Comparison of ENCODE assay signal across 10 cellular contexts in the genomic region with DNA sequence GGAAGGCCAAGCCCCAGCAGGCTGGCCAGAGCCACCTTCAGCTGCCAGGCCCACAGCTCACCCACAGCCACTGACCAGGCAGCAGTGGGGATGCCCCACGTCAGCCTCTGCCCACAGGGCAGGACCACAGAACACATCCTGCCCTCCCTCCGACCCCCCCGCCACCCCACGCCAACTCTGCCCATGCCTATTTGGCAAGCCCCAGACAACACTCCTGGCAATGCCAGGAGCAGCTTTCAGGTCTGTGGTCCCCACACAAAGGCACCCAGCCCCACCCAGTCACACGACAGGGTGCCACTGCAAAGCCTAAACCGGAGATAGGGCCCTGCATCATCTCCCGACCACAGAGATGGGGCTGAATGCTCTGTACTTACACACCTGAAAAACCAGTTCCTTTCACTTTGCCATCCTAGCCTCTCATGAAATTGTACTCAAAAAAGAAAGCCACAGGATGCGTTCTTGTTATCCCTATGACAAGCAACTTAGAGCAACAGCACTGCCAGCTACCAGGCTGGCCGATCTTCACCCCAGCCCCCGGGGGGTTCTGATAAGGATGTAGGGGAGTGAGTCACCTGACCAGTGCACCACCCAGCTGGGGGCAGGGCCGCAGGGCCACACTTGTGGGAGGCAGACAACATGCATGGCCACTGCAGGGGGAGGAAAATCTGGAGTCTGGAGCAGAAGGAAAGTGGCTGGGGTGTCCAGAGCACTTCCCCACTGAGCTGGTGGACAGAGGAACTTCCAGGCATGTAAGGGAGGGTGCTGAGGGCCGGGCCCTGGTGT. TPM values are rescaled to one million over a fixed set of nuclear protein-coding genes. Genes with fewer than 3 reads are reported as not detected.
DNase-seq lines count a peak whose midpoint lies in the region; ATAC-seq and TF ChIP-seq lines count a peak whose summit lies in the region.
"Had no signal": no experiment of that assay in that cellular context is flagged by ENCODE, and none has a peak within 500 bp of the region (broad histone marks: within the 10 kb centered on the region; RNA-seq: fewer than 3 reads in every experiment).

No MANE protein-coding gene starts in this region.

- H4K5ac ChIP-seq in mesendoderm (ENCODE audit: low read length): no peak overlapping the region

- no peak overlapping the region for H3K27ac ChIP-seq in DND-41 (ENCODE audit: low read length)
- H3K27ac ChIP-seq in MM.1S (ENCODE audit: low read length): no peak overlapping the region
- H3K27ac ChIP-seq in mesendoderm (ENCODE audit: low read depth, low read length): no peak overlapping the region
- H3K27ac ChIP-seq in aorta (ENCODE audit: low read depth in 1 of 2, low read length in 2 of 2): no peak overlapping the region
- no peak overlapping the region for H3K27ac ChIP-seq in tibial nerve
- no peak overlapping the region for H3K27ac ChIP-seq in left ventricle myocardium inferior (replicated peaks)

- H3K9ac ChIP-seq in DND-41 (ENCODE audit: low read depth, low read length) (no peak overlapping the region), MM.1S (ENCODE audit: low read length) (no peak overlapping the region), mesendoderm (ENCODE audit: low read length) (no peak overlapping the region)

- TF ChIP-seq CTCF in DND-41 (IDR thresholded peaks at IDR 0.05; ENCODE audit: borderline replicate concordance, extremely low read depth, low read length, poor library complexity, severe bottlenecking): no peak
- no peak for TF ChIP-seq CTCF in MM.1S (IDR thresholded peaks at IDR 0.05; ENCODE audit: low read length)
- no peak for TF ChIP-seq CTCF in tibial nerve (IDR thresholded peaks at IDR 0.05)
- no peak for TF ChIP-seq CTCF in left ventricle myocardium inferior (IDR thresholded peaks at IDR 0.05; ENCODE audit: borderline replicate concordance)

- H3K9me3 ChIP-seq in DND-41 (ENCODE audit: insufficient read depth, low read length, severe bottlenecking) (no peaks in the 10 kb centered on the region), MM.1S (replicated peaks; ENCODE audit: insufficient read depth, low read length) (no peaks in the 10 kb centered on the region), aorta (ENCODE audit: control insufficient read depth, low read length) (no peaks in the 10 kb centered on the region), tibial nerve (no peaks in the 10 kb centered on the region), left ventricle myocardium inferior (replicated peaks) (no peaks in the 10 kb centered on the region)

- TF ChIP-seq EP300 in tibial nerve (IDR thresholded peaks at IDR 0.05): no peak

- H3K79me1 ChIP-seq in mesendoderm (ENCODE audit: low read length): no peaks in the 10 kb centered on the region

- ATAC-seq in DND-41 (ENCODE audit: insufficient read depth, low read depth) (peak; percentile 49), aorta (ENCODE audit: low FRiP score) (no peak), GM19035 (IDR thresholded peaks at IDR 0.05; ENCODE audit: unreplicated experiment) (no peak)

- no peaks in the 10 kb centered on the region for H3F3A ChIP-seq in MM.1S (ENCODE audit: insufficient read depth, low read length)

- no peak for TF ChIP-seq POLR2A in tibial nerve (IDR thresholded peaks at IDR 0.05)

- WGBS in mesendoderm (ENCODE audit: extremely low coverage, insufficient coverage, low lambda C conversion rate): no CpG with 5 or more reads among the region's 12 CpGs
- 41 to 47% methylated on average over 12 of the region's 12 CpGs for WGBS in aorta, 2 donors
- WGBS in tibial nerve, 2 donors: 37 to 53% methylated on average over 9 to 12 of the region's 12 CpGs

- no peak overlapping the region for H2BK15ac ChIP-seq in mesendoderm (replicated peaks; ENCODE audit: low read depth)

- peak overlapping the region; percentile 80 for H3K23ac ChIP-seq in mesendoderm (ENCODE audit: low read length)

- H4K20me1 ChIP-seq in DND-41 (ENCODE audit: insufficient read depth, low read length) (peaks cover 8% of the 10 kb centered on the region), MM.1S (ENCODE audit: insufficient read depth, low read length) (no peaks in the 10 kb centered on the region)

- no peak overlapping the region for H3K4ac ChIP-seq in mesendoderm (ENCODE audit: low read depth, low read length)

- H3K36me3 ChIP-seq in DND-41 (ENCODE audit: insufficient read depth, low read length) (peaks cover 11% of the 10 kb centered on the region; the same call in 1 of the 2 replicates), MM.1S (replicated peaks; ENCODE audit: insufficient read depth, low read length) (no peaks in the 10 kb centered on the region), mesendoderm (ENCODE audit: control insufficient read depth, insufficient read depth, low read length) (peaks cover 4% of the 10 kb centered on the region), aorta (ENCODE audit: control insufficient read depth in 1 of 2, insufficient read depth in 2 of 2, low read length in 1 of 2) (no peaks in the 10 kb centered on the region), tibial nerve (peaks cover 0 to 25% (median 0%) of the 10 kb centered on the region in 3 donors), left ventricle myocardium inferior (peaks cover 19% of the 10 kb centered on the region)

- H2BK120ac ChIP-seq in mesendoderm (ENCODE audit: low read depth, low read length): no peak overlapping the region

- DNase-seq in DND-41 (peak; percentile 21), MM.1S (peak; percentile 72), mesendoderm (peak; percentile 34), aorta (no peak), tibial nerve (ENCODE audit: low spot score in 2 of 2) (no peak), left ventricle myocardium inferior (no peak)
- peak; percentile 36 to 48 for DNase-seq in activated T-cell treated with anti-CD3 and anti-CD28 coated beads, Interleukin-2, amount 50 U/mL, for 48 hours
- DNase-seq: NCI-H2081 treated with DMSO at 0.1 percent for 48 hours had no signal

- H3K9me2 ChIP-seq in MM.1S (replicated peaks; ENCODE audit: insufficient read depth, low read length): no peaks in the 10 kb centered on the region

- no peak overlapping the region for H4K8ac ChIP-seq in mesendoderm (ENCODE audit: low read depth, low read length)

- H3K27me3 ChIP-seq in DND-41 (ENCODE audit: insufficient read depth, low read length, poor library complexity) (no peaks in the 10 kb centered on the region), MM.1S (replicated peaks; ENCODE audit: insufficient read depth, low read length) (peaks cover 26% of the 10 kb centered on the region), mesendoderm (ENCODE audit: insufficient read depth, low read length, poor library complexity) (no peaks in the 10 kb centered on the region), aorta (ENCODE audit: control insufficient read depth in 1 of 2, insufficient read depth in 2 of 2, low read length in 1 of 2) (no peaks in the 10 kb centered on the region), tibial nerve (no peaks in the 10 kb centered on the region), left ventricle myocardium inferior (ENCODE audit: low read depth) (no peaks in the 10 kb centered on the region)

- peak overlapping the region; percentile 50 for H3K56ac ChIP-seq in mesendoderm (ENCODE audit: low read length)

- H3K79me2 ChIP-seq in DND-41 (ENCODE audit: insufficient read depth, low read length): no peaks in the 10 kb centered on the region
- H3K79me2 ChIP-seq in MM.1S (ENCODE audit: low read length): no peaks in the 10 kb centered on the region
- no peaks in the 10 kb centered on the region for H3K79me2 ChIP-seq in mesendoderm (ENCODE audit: control insufficient read depth, insufficient read depth, low read length)

- H3K4me1 ChIP-seq in DND-41 (ENCODE audit: insufficient read depth, low read length) (no peaks in the 10 kb centered on the region), MM.1S (ENCODE audit: low read length) (no peaks in the 10 kb centered on the region; the same call in 1 of the 2 replicates), mesendoderm (ENCODE audit: control insufficient read depth, low read depth, low read length) (peaks cover 6% of the 10 kb centered on the region), aorta (ENCODE audit: control insufficient read depth in 1 of 2, insufficient read depth in 2 of 2, low read length in 2 of 2) (no peaks in the 10 kb centered on the region), tibial nerve (peaks cover 0 to 6% (median 0%) of the 10 kb centered on the region in 4 donors), left ventricle myocardium inferior (peaks cover 9% of the 10 kb centered on the region)

- intact Hi-C loops in aorta (cut with DNase I): no loop called here
- intact Hi-C loops in left ventricle myocardium inferior (cut with micrococcal nuclease): no loop called here

- no peak overlapping the region for H2AK5ac ChIP-seq in mesendoderm (ENCODE audit: low read length)

- H3K4me3 ChIP-seq in DND-41 (ENCODE audit: low read depth in 1 of 2, low read length in 2 of 2) (no peak overlapping the region), MM.1S (ENCODE audit: low read length) (no peak overlapping the region), mesendoderm (ENCODE audit: low read length) (no peak overlapping the region), aorta (ENCODE audit: low read length in 2 of 2) (no peak overlapping the region), tibial nerve (no peak overlapping the region), left ventricle myocardium inferior (no peak overlapping the region)
- H3K4me3 ChIP-seq: skin epidermis had no signal

- H3K18ac ChIP-seq in mesendoderm (ENCODE audit: low read length): no peak overlapping the region

- H2AFZ ChIP-seq in DND-41 (ENCODE audit: low read depth, low read length): no peak overlapping the region
- H2AFZ ChIP-seq in MM.1S (ENCODE audit: low read length): no peak overlapping the region

- no peak overlapping the region for H2BK5ac ChIP-seq in mesendoderm (ENCODE audit: low read length)

- no peak overlapping the region for H3K4me2 ChIP-seq in DND-41 (ENCODE audit: insufficient read depth, low read length)
- H3K4me2 ChIP-seq in MM.1S (ENCODE audit: low read depth, low read length): peak overlapping the region; percentile 31; the same call in 1 of the 2 replicates
- no peak overlapping the region for H3K4me2 ChIP-seq in mesendoderm (ENCODE audit: low read length)

RNA-seq across cellular contexts. Expression of a gene that starts 36.2 kb away (rescaled TPM):
- 73.0 TPM for polyA plus RNA-seq in mesendoderm (2013, experiment 1 of 2)
- 72.2 TPM for polyA plus RNA-seq in mesendoderm (2013, experiment 2 of 2)
- total RNA-seq in aorta (10 to 100 TPM; 79.5 to 83.6 TPM), tibial nerve (100 to 1,000 TPM in 2 of 4 donors, 10 to 100 TPM in 2; 89.4 to 165 (median 99.3) TPM), left ventricle myocardium inferior (78.2 TPM)
- 10 to 100 TPM; 46.8 to 60.0 TPM for polyA plus RNA-seq in aorta

RNA-seq across cellular contexts. Expression of a gene that starts 52.4 kb away (rescaled TPM):
- 156 TPM for polyA plus RNA-seq in mesendoderm (2013, experiment 1 of 2)
- polyA plus RNA-seq in mesendoderm (2013, experiment 2 of 2): 154 TPM
- 10 to 100 TPM; 63.2 to 68.9 TPM for total RNA-seq in aorta
- 10 to 100 TPM; 35.7 to 88.0 TPM for polyA plus RNA-seq in aorta
- total RNA-seq in tibial nerve: 10 to 100 TPM; 59.9 to 70.8 (median 62.1) TPM
- 75.5 TPM for total RNA-seq in left ventricle myocardium inferior

RNA-seq across cellular contexts. Expression of a gene that starts 54.0 kb away (rescaled TPM):
- polyA plus RNA-seq in mesendoderm (2013, experiment 1 of 2): 1.7 TPM
- 1.5 TPM for polyA plus RNA-seq in mesendoderm (2013, experiment 2 of 2)
- total RNA-seq in aorta (not detected), tibial nerve (not detected), left ventricle myocardium inferior (3.3 TPM)
- not detected for polyA plus RNA-seq in aorta

Comparison
In these comparisons a context has a peak if more than half of its experiments do, and no peak if none do; other contexts are left out.
1. DNase-seq: peak in DND-41 (single experiment), MM.1S (single experiment), activated T-cell treated with anti-CD3 and anti-CD28 coated beads, Interleukin-2, amount 50 U/mL, for 48 hours (2 of 2) and mesendoderm (single experiment); none in aorta (0 of 2), tibial nerve (0 of 2) and left ventricle myocardium inferior (single experiment).